Comparison of ENCODE assay signal across 11 cellular contexts in the genomic region with DNA sequence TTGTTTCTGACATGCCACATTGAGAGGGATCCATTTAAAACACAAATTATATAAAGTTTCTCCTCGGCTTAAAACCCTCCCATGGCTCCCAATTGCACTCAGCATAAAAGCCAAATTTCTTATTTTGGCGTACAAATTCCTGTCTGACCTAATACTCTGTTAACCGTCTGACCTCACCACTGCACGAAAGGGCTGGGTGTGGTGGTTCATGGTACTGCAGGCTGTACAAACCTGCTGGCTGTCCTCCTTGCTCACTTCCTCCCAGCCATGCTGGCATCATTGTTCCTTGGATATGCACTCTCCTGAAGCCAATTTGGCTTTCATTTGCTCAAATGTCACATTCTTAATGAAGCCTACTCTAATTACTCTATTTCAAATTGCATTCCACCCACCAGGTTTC.
A peak's percentile ranks its signal among the peaks of the same experiment; 100 is the strongest.
DNase-seq lines count a peak whose midpoint lies in the region; ATAC-seq, FAIRE-seq and TF ChIP-seq lines count a peak whose summit lies in the region.
"Had no signal": no experiment of that assay in that cellular context is flagged by ENCODE, and none has a peak within 500 bp of the region (broad histone marks: within the 10 kb centered on the region; RNA-seq: fewer than 3 reads in every experiment).

No MANE protein-coding gene starts in this region.

- WGBS in heart right ventricle, 2 donors, result 23 to 34% methylated on average over 4 of the region's 4 CpGs

- H3K27me3 ChIP-seq in heart right ventricle (no peaks in the 10 kb centered on the region), MG63 (no peaks in the 10 kb centered on the region; the same call in 1 of the 2 replicates), tibial artery (no peaks in the 10 kb centered on the region)

- no peak for FAIRE-seq in D721Med (lab: Jason Lieb, UNC)

- H3K4me1 ChIP-seq in heart right ventricle (no peaks in the 10 kb centered on the region), tibial artery (no peaks in the 10 kb centered on the region)

- no peak overlapping the region for H3K4me3 ChIP-seq in heart right ventricle
- H3K4me3 ChIP-seq in MG63, result no peak overlapping the region
- no peak overlapping the region for H3K4me3 ChIP-seq in epithelial cell of esophagus (ENCODE audit: low read length)
- H3K4me3 ChIP-seq in tibial artery, result no peak overlapping the region

- TF ChIP-seq CTCF in heart right ventricle (IDR thresholded peaks at IDR 0.05) (peak in 7 of 9 donors; percentile 21 to 58 (median 40)), epithelial cell of esophagus (IDR thresholded peaks at IDR 0.05; ENCODE audit: insufficient read depth, low read depth, low read length, missing control alignments) (peak; percentile 23), tibial artery (IDR thresholded peaks at IDR 0.05) (peak; percentile 9 to 10), D721Med (IDR thresholded peaks at IDR 0.05; ENCODE audit: insufficient read depth, missing control alignments) (no peak)

- H3K9me3 Mint-ChIP-seq in activated CD8-positive, alpha-beta memory T cell treated with anti-CD3 and anti-CD28 coated beads, Interleukin-2, amount 10 ng/mL, durations not matched to agents 7 days and 5 days (ENCODE audit: low read depth), result no peaks in the 10 kb centered on the region
- H3K9me3 Mint-ChIP-seq: nephron had no signal

- no peaks in the 10 kb centered on the region for H3K9me3 ChIP-seq in heart right ventricle
- no peaks in the 10 kb centered on the region for H3K9me3 ChIP-seq in MG63
- H3K9me3 ChIP-seq in tibial artery, result no peaks in the 10 kb centered on the region

- no peaks in the 10 kb centered on the region for H3K36me3 ChIP-seq in heart right ventricle
- no peaks in the 10 kb centered on the region for H3K36me3 ChIP-seq in MG63
- H3K36me3 ChIP-seq in tibial artery, result no peaks in the 10 kb centered on the region

- no peak overlapping the region for H3K27ac ChIP-seq in heart right ventricle
- no peak overlapping the region for H3K27ac ChIP-seq in tibial artery

- H3K4me1 Mint-ChIP-seq in activated CD8-positive, alpha-beta memory T cell treated with anti-CD3 and anti-CD28 coated beads, Interleukin-2, amount 10 ng/mL, durations not matched to agents 7 days and 5 days, result no peaks in the 10 kb centered on the region
- H3K4me1 Mint-ChIP-seq: nephron had no signal

- no peak overlapping the region for H3K27ac Mint-ChIP-seq in activated CD8-positive, alpha-beta memory T cell treated with anti-CD3 and anti-CD28 coated beads, Interleukin-2, amount 10 ng/mL, durations not matched to agents 7 days and 5 days
- H3K27ac Mint-ChIP-seq: nephron had no signal

- no peaks in the 10 kb centered on the region for H3K36me3 Mint-ChIP-seq in activated CD8-positive, alpha-beta memory T cell treated with anti-CD3 and anti-CD28 coated beads, Interleukin-2, amount 10 ng/mL, durations not matched to agents 7 days and 5 days

- no peak overlapping the region for H3K4me3 Mint-ChIP-seq in activated CD8-positive, alpha-beta memory T cell treated with anti-CD3 and anti-CD28 coated beads, Interleukin-2, amount 10 ng/mL, durations not matched to agents 7 days and 5 days
- H3K4me3 Mint-ChIP-seq: nephron had no signal

- ATAC-seq in heart right ventricle (peak in 1 of 8 donors; percentile 66), left ventricle myocardium superior (no peak)
- ATAC-seq in activated CD8-positive, alpha-beta memory T cell treated with anti-CD3 and anti-CD28 coated beads, Interleukin-2, amount 10 ng/mL, durations not matched to agents 7 days and 5 days, result no peak

- H3K27me3 Mint-ChIP-seq in activated CD8-positive, alpha-beta memory T cell treated with anti-CD3 and anti-CD28 coated beads, Interleukin-2, amount 10 ng/mL, durations not matched to agents 7 days and 5 days, result no peaks in the 10 kb centered on the region

- intact Hi-C loops in heart right ventricle (cut with DNase I) (no loop called here), left ventricle myocardium superior (cut with micrococcal nuclease) (no loop called here), tibial artery (cut with DNase I; ENCODE audit: low total_unique reads) (no loop called here)

- DNase-seq in heart right ventricle (no peak), left ventricle myocardium superior (no peak), MG63 (peak; percentile 41), epithelial cell of esophagus (ENCODE audit: low read depth) (peak; percentile 7), tibial artery (no peak), D721Med (ENCODE audit: insufficient read length, low spot score) (no peak), NCI-H2107 treated with DMSO at 0.1 percent for 48 hours (lab: John Stamatoyannopoulos, UW; ENCODE audit: unreplicated experiment) (no peak)
- DNase-seq in activated CD8-positive, alpha-beta memory T cell treated with anti-CD3 and anti-CD28 coated beads, Interleukin-2, amount 10 ng/mL, durations not matched to agents 7 days and 5 days, result no peak
- DNase-seq: EL, NCI-H1930 had no signal

- CTCF ChIA-PET in activated CD8-positive, alpha-beta memory T cell treated with anti-CD3 and anti-CD28 coated beads, Interleukin-2, amount 10 ng/mL, durations not matched to agents 7 days and 5 days (lab: Charles Lee), result no interaction called here

Comparison
In these comparisons a context has a peak if more than half of its experiments do, and no peak if none do; other contexts are left out.
1. DNase-seq: peak in MG63 (single experiment) and epithelial cell of esophagus (single experiment); none in heart right ventricle (0 of 2), left ventricle myocardium superior (single experiment), tibial artery (0 of 2), activated CD8-positive, alpha-beta memory T cell treated with anti-CD3 and anti-CD28 coated beads, Interleukin-2, amount 10 ng/mL, durations not matched to agents 7 days and 5 days (single experiment), D721Med (single experiment) and NCI-H2107 treated with DMSO at 0.1 percent for 48 hours (single experiment).